14 cellular contexts compared by ENCODE assay signal in genomic region chr1:29311352-29312030, GRCh38.
DNase-seq lines count a peak whose midpoint lies in the region; ATAC-seq and TF ChIP-seq lines count a peak whose summit lies in the region.
"Had no signal": no experiment of that assay in that cellular context is flagged by ENCODE, and none has a peak within 500 bp of the region (broad histone marks: within the 10 kb centered on the region; RNA-seq: fewer than 3 reads in every experiment).

No MANE protein-coding gene starts in this region.

- H3K27ac ChIP-seq in H9 (ENCODE audit: insufficient read length, low read depth, low read length): no peak overlapping the region
- H3K27ac ChIP-seq in upper lobe of right lung: no peak overlapping the region
- no peak overlapping the region for H3K27ac ChIP-seq in thyroid gland
- no peak overlapping the region for H3K27ac ChIP-seq in vagina
- H3K27ac ChIP-seq: GM23248 had no signal

- no peaks in the 10 kb centered on the region for H3K4me1 ChIP-seq in H9 (ENCODE audit: insufficient read depth, low read length)
- H3K4me1 ChIP-seq in mucosa of descending colon (ENCODE audit: low read depth): no peaks in the 10 kb centered on the region
- no peaks in the 10 kb centered on the region for H3K4me1 ChIP-seq in upper lobe of right lung
- H3K4me1 ChIP-seq in thyroid gland: no peaks in the 10 kb centered on the region
- no peaks in the 10 kb centered on the region for H3K4me1 ChIP-seq in vagina
- H3K4me1 ChIP-seq: HAP-1 had no signal

- no peak for TF ChIP-seq POLR2A in thyroid gland (IDR thresholded peaks at IDR 0.05)
- TF ChIP-seq POLR2A in vagina (IDR thresholded peaks at IDR 0.05): no peak

- no peak overlapping the region for H2BK5ac ChIP-seq in H9 (ENCODE audit: insufficient read length, low read length)

- no peaks in the 10 kb centered on the region for H3K27me3 Mint-ChIP-seq in H9 (ENCODE audit: low read depth)
- peaks cover 4% of the 10 kb centered on the region for H3K27me3 Mint-ChIP-seq in activated T-helper 1 cell treated with anti-CD3 and anti-CD28 coated beads, Interleukin-12 subunit alpha, Interleukin-12 subunit beta, Interleukin-2, Interleukin-4 antibody, amounts not matched to agents 30 ng/mL and 10 ng/mL and 1 ng/mL, durations not matched to agents 14 hours and 24 hours and 36 hours (ENCODE audit: insufficient read depth)

- no peaks in the 10 kb centered on the region for H3K9me3 ChIP-seq in H9 (ENCODE audit: control insufficient read depth, low read depth, low read length)
- no peaks in the 10 kb centered on the region for H3K9me3 ChIP-seq in mucosa of descending colon
- no peaks in the 10 kb centered on the region for H3K9me3 ChIP-seq in upper lobe of right lung
- H3K9me3 ChIP-seq in thyroid gland: no peaks in the 10 kb centered on the region
- H3K9me3 ChIP-seq in vagina: no peaks in the 10 kb centered on the region
- H3K9me3 ChIP-seq: HAP-1 had no signal

- no peak overlapping the region for H2BK20ac ChIP-seq in H9 (ENCODE audit: low read depth, low read length, poor library complexity, severe bottlenecking)

- H4K91ac ChIP-seq in H9 (ENCODE audit: insufficient read length, low read depth, low read length): no peak overlapping the region

- DNase-seq in H9 (no peak), dermis microvascular lymphatic vessel endothelial cell (ENCODE audit: low read depth in 2 of 2) (peak; percentile 2 to 4), mucosa of descending colon (no peak), upper lobe of right lung (peak; percentile 48), thyroid gland (no peak), vagina (ENCODE audit: extremely low spot score in 2 of 2) (no peak)
- DNase-seq in activated T-helper 1 cell treated with anti-CD3 and anti-CD28 coated beads, Interleukin-12 subunit alpha, Interleukin-12 subunit beta, Interleukin-2, Interleukin-4 antibody, amounts not matched to agents 30 ng/mL and 10 ng/mL and 1 ng/mL, durations not matched to agents 14 hours and 24 hours and 36 hours (ENCODE audit: low spot score): no peak
- DNase-seq: CD8-positive, alpha-beta T cell; DND-41; GDM1; GM23248 had no signal

- H3K4me1 Mint-ChIP-seq in H9: peaks cover 8 to 17% of the 10 kb centered on the region in 2 experiments
- H3K4me1 Mint-ChIP-seq in activated T-helper 1 cell treated with anti-CD3 and anti-CD28 coated beads, Interleukin-12 subunit alpha, Interleukin-12 subunit beta, Interleukin-2, Interleukin-4 antibody, amounts not matched to agents 30 ng/mL and 10 ng/mL and 1 ng/mL, durations not matched to agents 14 hours and 24 hours and 36 hours (ENCODE audit: low read depth): no peaks in the 10 kb centered on the region
- H3K4me1 Mint-ChIP-seq: CD14-positive monocyte, IgD-negative memory B cell had no signal

- H4K8ac ChIP-seq in H9 (replicated peaks; ENCODE audit: insufficient read length, low read depth, low read length): no peak overlapping the region

- H3K27ac Mint-ChIP-seq in H9: peak overlapping the region in 2 of 3 experiments; percentile 34 to 54; a peak in 1 of 7 replicates
- H3K27ac Mint-ChIP-seq in activated T-helper 1 cell treated with anti-CD3 and anti-CD28 coated beads, Interleukin-12 subunit alpha, Interleukin-12 subunit beta, Interleukin-2, Interleukin-4 antibody, amounts not matched to agents 30 ng/mL and 10 ng/mL and 1 ng/mL, durations not matched to agents 14 hours and 24 hours and 36 hours: no peak overlapping the region
- H3K27ac Mint-ChIP-seq: CD14-positive monocyte; CD8-positive, alpha-beta T cell; IgD-negative memory B cell had no signal

- no peaks in the 10 kb centered on the region for H3K27me3 ChIP-seq in H9 (ENCODE audit: insufficient read depth, low read length)
- no peaks in the 10 kb centered on the region for H3K27me3 ChIP-seq in upper lobe of right lung
- H3K27me3 ChIP-seq in thyroid gland: no peaks in the 10 kb centered on the region
- H3K27me3 ChIP-seq in vagina: no peaks in the 10 kb centered on the region

- H3K79me2 ChIP-seq in H9 (ENCODE audit: insufficient read depth, low read length): no peaks in the 10 kb centered on the region

- H2AFZ ChIP-seq in H9 (ENCODE audit: low read length): no peak overlapping the region
- H2AFZ ChIP-seq: GM23248 had no signal

- TF ChIP-seq CTCF in H9 (conservative IDR thresholded peaks at IDR 0.05) (no peak), mucosa of descending colon (IDR thresholded peaks at IDR 0.05) (no peak), upper lobe of right lung (IDR thresholded peaks at IDR 0.05) (no peak), thyroid gland (IDR thresholded peaks at IDR 0.05) (no peak), vagina (IDR thresholded peaks at IDR 0.05) (no peak)

- no peak overlapping the region for H3K4me3 ChIP-seq in mucosa of descending colon
- H3K4me3 ChIP-seq in upper lobe of right lung: no peak overlapping the region
- H3K4me3 ChIP-seq in thyroid gland (replicated peaks in 1 of 3): no peak overlapping the region
- no peak overlapping the region for H3K4me3 ChIP-seq in vagina
- H3K4me3 ChIP-seq: GM23248, HAP-1 had no signal

- H3K9ac ChIP-seq in H9 (ENCODE audit: extremely low read depth, insufficient read length, low read length): no peak overlapping the region
- H3K9ac ChIP-seq: GM23248 had no signal

- H2BK15ac ChIP-seq in H9 (ENCODE audit: low read depth, low read length): no peak overlapping the region

- no peaks in the 10 kb centered on the region for H3K9me3 Mint-ChIP-seq in H9
- no peaks in the 10 kb centered on the region for H3K9me3 Mint-ChIP-seq in activated T-helper 1 cell treated with anti-CD3 and anti-CD28 coated beads, Interleukin-12 subunit alpha, Interleukin-12 subunit beta, Interleukin-2, Interleukin-4 antibody, amounts not matched to agents 30 ng/mL and 10 ng/mL and 1 ng/mL, durations not matched to agents 14 hours and 24 hours and 36 hours
- H3K9me3 Mint-ChIP-seq: CD14-positive monocyte; CD8-positive, alpha-beta T cell; IgD-negative memory B cell had no signal

- no peak overlapping the region for H3K4me2 ChIP-seq in H9 (ENCODE audit: insufficient read depth, insufficient read length, low read length)

- no peak overlapping the region for H2BK120ac ChIP-seq in H9 (ENCODE audit: low read depth, low read length, poor library complexity, severe bottlenecking)

- H4K20me1 ChIP-seq in H9 (ENCODE audit: control insufficient read depth, insufficient read depth, insufficient read length): no peaks in the 10 kb centered on the region

- no peak overlapping the region for H3K18ac ChIP-seq in H9 (ENCODE audit: insufficient read length, low read depth, low read length)

- no peak overlapping the region for H3K23ac ChIP-seq in H9 (ENCODE audit: insufficient read length, low read depth, low read length)

- H3K36me3 ChIP-seq in mucosa of descending colon (ENCODE audit: low read depth) (no peaks in the 10 kb centered on the region), upper lobe of right lung (peaks cover 15% of the 10 kb centered on the region), thyroid gland (peaks cover 0 to 11% of the 10 kb centered on the region in 2 donors), vagina (peaks cover 0 to 23% of the 10 kb centered on the region in 2 donors)

- no peak overlapping the region for H3K4ac ChIP-seq in H9 (ENCODE audit: low read depth, low read length)

- no peak overlapping the region for H4K5ac ChIP-seq in H9 (ENCODE audit: insufficient read length, low read depth, low read length)

- H3K23me2 ChIP-seq in H9 (ENCODE audit: insufficient read length, low read depth, low read length, poor library complexity, severe bottlenecking): no peaks in the 10 kb centered on the region

- peaks cover 2 to 45% (median 35%) of the 10 kb centered on the region in 3 experiments; a peak in 5 of 7 replicates for H3K36me3 Mint-ChIP-seq in H9 (ENCODE audit: insufficient read depth in 1 of 3, low read depth in 3 of 3)
- H3K36me3 Mint-ChIP-seq in activated T-helper 1 cell treated with anti-CD3 and anti-CD28 coated beads, Interleukin-12 subunit alpha, Interleukin-12 subunit beta, Interleukin-2, Interleukin-4 antibody, amounts not matched to agents 30 ng/mL and 10 ng/mL and 1 ng/mL, durations not matched to agents 14 hours and 24 hours and 36 hours (ENCODE audit: low read depth): no peaks in the 10 kb centered on the region
- H3K36me3 Mint-ChIP-seq: CD14-positive monocyte; CD8-positive, alpha-beta T cell; IgD-negative memory B cell had no signal

- no peak overlapping the region for H3K56ac ChIP-seq in H9 (ENCODE audit: insufficient read length, low read depth, low read length)

- H3K79me1 ChIP-seq in H9 (ENCODE audit: insufficient read depth, low read depth, low read length, poor library complexity, severe bottlenecking): no peaks in the 10 kb centered on the region

- ATAC-seq in mucosa of descending colon (peak; percentile 11), upper lobe of right lung (no peak)
- ATAC-seq: CD8-positive, alpha-beta T cell had no signal

- no peak overlapping the region for H2BK12ac ChIP-seq in H9 (ENCODE audit: insufficient read length, low read depth, low read length)

- H3K14ac ChIP-seq in H9 (ENCODE audit: insufficient read depth, low read length): no peak overlapping the region

- no peak overlapping the region for H3K4me3 Mint-ChIP-seq in H9
- H3K4me3 Mint-ChIP-seq in activated T-helper 1 cell treated with anti-CD3 and anti-CD28 coated beads, Interleukin-12 subunit alpha, Interleukin-12 subunit beta, Interleukin-2, Interleukin-4 antibody, amounts not matched to agents 30 ng/mL and 10 ng/mL and 1 ng/mL, durations not matched to agents 14 hours and 24 hours and 36 hours: no peak overlapping the region
- H3K4me3 Mint-ChIP-seq: CD14-positive monocyte; CD8-positive, alpha-beta T cell; IgD-negative memory B cell had no signal

- WGBS in H9 (ENCODE audit: extremely low coverage, insufficient read length, low lambda C conversion rate): no CpG with 5 or more reads among the region's 16 CpGs
- 91% methylated on average over 7 to 14 of the region's 16 CpGs for WGBS in thyroid gland, 2 donors

- no peak overlapping the region for H2AK5ac ChIP-seq in H9 (ENCODE audit: insufficient read length, low read length)

- H3T11ph ChIP-seq in H9 (ENCODE audit: low read length): no peak overlapping the region

- intact Hi-C loops in mucosa of descending colon (cut with DNase I, micrococcal nuclease): no loop called here
- intact Hi-C loops in upper lobe of right lung (cut with DNase I): no loop called here
- intact Hi-C loops in activated T-helper 1 cell treated with anti-CD3 and anti-CD28 coated beads, Interleukin-12 subunit alpha, Interleukin-12 subunit beta, Interleukin-2, Interleukin-4 antibody, amounts not matched to agents 30 ng/mL and 10 ng/mL and 1 ng/mL, durations not matched to agents 14 hours and 24 hours and 36 hours (cut with micrococcal nuclease): no loop called here
- intact Hi-C loops in thyroid gland (cut with DNase I): no loop called here
- intact Hi-C loops in vagina (cut with DNase I): no loop called here

Comparison
In these comparisons a context has a peak if more than half of its experiments do, and no peak if none do; other contexts are left out.
1. DNase-seq: peak in dermis microvascular lymphatic vessel endothelial cell (2 of 2) and upper lobe of right lung (single experiment); none in H9 (single experiment), mucosa of descending colon (0 of 3), activated T-helper 1 cell treated with anti-CD3 and anti-CD28 coated beads, Interleukin-12 subunit alpha, Interleukin-12 subunit beta, Interleukin-2, Interleukin-4 antibody, amounts not matched to agents 30 ng/mL and 10 ng/mL and 1 ng/mL, durations not matched to agents 14 hours and 24 hours and 36 hours (single experiment), thyroid gland (0 of 2) and vagina (0 of 2).